8 cellular contexts compared by ENCODE assay signal in genomic region chr4:181569553-181569952, GRCh38.
DNase-seq lines count a peak whose midpoint lies in the region; ATAC-seq lines count a peak whose summit lies in the region.

No MANE protein-coding gene starts in this region.

- ATAC-seq in HG03354 (IDR thresholded peaks at IDR 0.05; ENCODE audit: poor library complexity, severe bottlenecking, unreplicated experiment) (peak; percentile 80), HG03045 (IDR thresholded peaks at IDR 0.05; ENCODE audit: unreplicated experiment) (no peak), HG02870 (IDR thresholded peaks at IDR 0.05; ENCODE audit: unreplicated experiment) (no peak)

- DNase-seq in NCI-H82 (lab: John Stamatoyannopoulos, UW) (peak; percentile 8), NCI-H82 treated with DMSO at 0.1 percent for 48 hours (lab: John Stamatoyannopoulos, UW; ENCODE audit: unreplicated experiment) (no peak), SKM-1 (lab: John Stamatoyannopoulos, UW; ENCODE audit: unreplicated experiment) (peak; percentile 32), hepatic stellate cell (ENCODE audit: low spot score) (peak; percentile 2), HuH-7.5 (ENCODE audit: low spot score) (no peak)

Comparison
In these comparisons a context has a peak if more than half of its experiments do, and no peak if none do; other contexts are left out.
1. DNase-seq: peak in NCI-H82 (single experiment), SKM-1 (single experiment) and hepatic stellate cell (single experiment); none in NCI-H82 treated with DMSO at 0.1 percent for 48 hours (single experiment) and HuH-7.5 (single experiment).